1 cellular context compared by ENCODE assay signal in the genomic region with DNA sequence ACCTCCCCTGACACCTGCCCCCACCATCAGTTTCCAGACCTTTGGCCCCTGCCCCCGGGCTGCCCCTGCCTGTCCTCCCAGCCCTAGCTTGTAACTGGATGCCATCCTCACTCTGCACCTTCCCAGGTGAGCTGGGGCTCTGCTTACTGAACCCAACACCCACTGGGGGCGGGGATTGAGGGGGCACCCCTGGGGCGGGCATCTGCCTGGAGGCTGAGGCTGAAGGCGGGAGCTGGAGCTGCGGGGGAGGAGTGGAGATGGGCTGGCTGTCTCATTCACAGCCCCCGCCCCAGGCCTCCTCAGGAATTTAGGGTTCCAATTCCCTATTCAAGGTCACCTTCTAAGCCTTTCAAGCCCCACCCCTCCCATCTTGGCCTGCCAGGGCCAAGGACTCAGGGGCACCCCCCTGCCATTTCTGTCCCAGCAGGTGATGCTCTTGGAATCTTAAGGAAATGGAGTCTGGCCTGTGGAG.
TF ChIP-seq lines count a peak whose summit lies in the region.

No MANE protein-coding gene starts in this region.

TF ChIP-seq in WTC11, 78 proteins besides CTCF, POLR2A, EP300 and RAD21 (continued from another document):
- TF ChIP-seq, protein P1, sequence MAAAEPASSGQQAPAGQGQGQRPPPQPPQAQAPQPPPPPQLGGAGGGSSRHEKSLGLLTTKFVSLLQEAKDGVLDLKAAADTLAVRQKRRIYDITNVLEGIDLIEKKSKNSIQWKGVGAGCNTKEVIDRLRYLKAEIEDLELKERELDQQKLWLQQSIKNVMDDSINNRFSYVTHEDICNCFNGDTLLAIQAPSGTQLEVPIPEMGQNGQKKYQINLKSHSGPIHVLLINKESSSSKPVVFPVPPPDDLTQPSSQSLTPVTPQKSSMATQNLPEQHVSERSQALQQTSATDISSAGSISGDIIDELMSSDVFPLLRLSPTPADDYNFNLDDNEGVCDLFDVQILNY (CRISPR knock-in tag; IDR thresholded peaks at IDR 0.05), result peak; percentile 63; the same call in 1 of the 2 replicates
- TF ChIP-seq ZNF423 (CRISPR knock-in tag; IDR thresholded peaks at IDR 0.05), result 0 out of 2 replicates have a peak, but pooled peaks have one; percentile 54
- TF ChIP-seq NR3C1 (CRISPR knock-in tag; conservative IDR thresholded peaks at IDR 0.05; ENCODE audit: low read depth), result no peak
- TF ChIP-seq, protein P2, sequence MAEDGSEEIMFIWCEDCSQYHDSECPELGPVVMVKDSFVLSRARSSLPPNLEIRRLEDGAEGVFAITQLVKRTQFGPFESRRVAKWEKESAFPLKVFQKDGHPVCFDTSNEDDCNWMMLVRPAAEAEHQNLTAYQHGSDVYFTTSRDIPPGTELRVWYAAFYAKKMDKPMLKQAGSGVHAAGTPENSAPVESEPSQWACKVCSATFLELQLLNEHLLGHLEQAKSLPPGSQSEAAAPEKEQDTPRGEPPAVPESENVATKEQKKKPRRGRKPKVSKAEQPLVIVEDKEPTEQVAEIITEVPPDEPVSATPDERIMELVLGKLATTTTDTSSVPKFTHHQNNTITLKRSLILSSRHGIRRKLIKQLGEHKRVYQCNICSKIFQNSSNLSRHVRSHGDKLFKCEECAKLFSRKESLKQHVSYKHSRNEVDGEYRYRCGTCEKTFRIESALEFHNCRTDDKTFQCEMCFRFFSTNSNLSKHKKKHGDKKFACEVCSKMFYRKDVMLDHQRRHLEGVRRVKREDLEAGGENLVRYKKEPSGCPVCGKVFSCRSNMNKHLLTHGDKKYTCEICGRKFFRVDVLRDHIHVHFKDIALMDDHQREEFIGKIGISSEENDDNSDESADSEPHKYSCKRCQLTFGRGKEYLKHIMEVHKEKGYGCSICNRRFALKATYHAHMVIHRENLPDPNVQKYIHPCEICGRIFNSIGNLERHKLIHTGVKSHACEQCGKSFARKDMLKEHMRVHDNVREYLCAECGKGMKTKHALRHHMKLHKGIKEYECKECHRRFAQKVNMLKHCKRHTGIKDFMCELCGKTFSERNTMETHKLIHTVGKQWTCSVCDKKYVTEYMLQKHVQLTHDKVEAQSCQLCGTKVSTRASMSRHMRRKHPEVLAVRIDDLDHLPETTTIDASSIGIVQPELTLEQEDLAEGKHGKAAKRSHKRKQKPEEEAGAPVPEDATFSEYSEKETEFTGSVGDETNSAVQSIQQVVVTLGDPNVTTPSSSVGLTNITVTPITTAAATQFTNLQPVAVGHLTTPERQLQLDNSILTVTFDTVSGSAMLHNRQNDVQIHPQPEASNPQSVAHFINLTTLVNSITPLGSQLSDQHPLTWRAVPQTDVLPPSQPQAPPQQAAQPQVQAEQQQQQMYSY (CRISPR knock-in tag; IDR thresholded peaks at IDR 0.05), result 0 out of 2 replicates have a peak, but pooled peaks have one; percentile 4
- TF ChIP-seq, protein P3, sequence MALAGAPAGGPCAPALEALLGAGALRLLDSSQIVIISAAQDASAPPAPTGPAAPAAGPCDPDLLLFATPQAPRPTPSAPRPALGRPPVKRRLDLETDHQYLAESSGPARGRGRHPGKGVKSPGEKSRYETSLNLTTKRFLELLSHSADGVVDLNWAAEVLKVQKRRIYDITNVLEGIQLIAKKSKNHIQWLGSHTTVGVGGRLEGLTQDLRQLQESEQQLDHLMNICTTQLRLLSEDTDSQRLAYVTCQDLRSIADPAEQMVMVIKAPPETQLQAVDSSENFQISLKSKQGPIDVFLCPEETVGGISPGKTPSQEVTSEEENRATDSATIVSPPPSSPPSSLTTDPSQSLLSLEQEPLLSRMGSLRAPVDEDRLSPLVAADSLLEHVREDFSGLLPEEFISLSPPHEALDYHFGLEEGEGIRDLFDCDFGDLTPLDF (CRISPR knock-in tag; IDR thresholded peaks at IDR 0.05), result peak; percentile 36; the same call in 1 of the 2 replicates
- TF ChIP-seq, protein P4, sequence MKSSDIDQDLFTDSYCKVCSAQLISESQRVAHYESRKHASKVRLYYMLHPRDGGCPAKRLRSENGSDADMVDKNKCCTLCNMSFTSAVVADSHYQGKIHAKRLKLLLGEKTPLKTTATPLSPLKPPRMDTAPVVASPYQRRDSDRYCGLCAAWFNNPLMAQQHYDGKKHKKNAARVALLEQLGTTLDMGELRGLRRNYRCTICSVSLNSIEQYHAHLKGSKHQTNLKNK (CRISPR knock-in tag; IDR thresholded peaks at IDR 0.05), result no peak
